8 cellular contexts compared by ENCODE assay signal in genomic region chr22:41446057-41446501, GRCh38. TPM values are rescaled to one million over a fixed set of nuclear protein-coding genes. Genes with fewer than 3 reads are reported as not detected.
DNase-seq lines count a peak whose midpoint lies in the region; ATAC-seq and TF ChIP-seq lines count a peak whose summit lies in the region.

No MANE protein-coding gene starts in this region.

- peak overlapping the region; percentile 99 for H3K9ac ChIP-seq in mesenchymal stem cell (ENCODE audit: low read length)

- peak overlapping the region; percentile 40 to 97 for H3K18ac ChIP-seq in mesenchymal stem cell (ENCODE audit: low read depth in 1 of 2, low read length in 2 of 2)

- no peak for TF ChIP-seq CTCF in GM06990 (IDR thresholded peaks at IDR 0.05; ENCODE audit: insufficient read depth, low read length, poor library complexity, severe bottlenecking)
- TF ChIP-seq CTCF in choroid plexus epithelial cell (conservative IDR thresholded peaks at IDR 0.05; ENCODE audit: low read depth, low read length), result no peak
- TF ChIP-seq CTCF in upper lobe of left lung (IDR thresholded peaks at IDR 0.05), result no peak

- H4K91ac ChIP-seq in mesenchymal stem cell (ENCODE audit: low read length), result no peak overlapping the region

- H2BK12ac ChIP-seq in mesenchymal stem cell (ENCODE audit: low read length in 2 of 2), result no peak overlapping the region

- peak overlapping the region; percentile 77 to 99 for H3K14ac ChIP-seq in mesenchymal stem cell (ENCODE audit: low read length in 2 of 2)

- H3K4me3 ChIP-seq in GM06990 (replicated peaks; ENCODE audit: low read depth, low read length) (peak overlapping the region; percentile 96), choroid plexus epithelial cell (ENCODE audit: low read depth, low read length) (peak overlapping the region; percentile 95), mesenchymal stem cell (ENCODE audit: insufficient read depth in 1 of 2, low read depth in 1 of 2, low read length in 2 of 2) (peak overlapping the region; percentile 93 to 99), upper lobe of left lung (peak overlapping the region; percentile 84 to 100 (median 90))

- no peaks in the 10 kb centered on the region for H3K9me3 ChIP-seq in mesenchymal stem cell (ENCODE audit: control insufficient read depth, low read length)
- H3K9me3 ChIP-seq in upper lobe of left lung, result no peaks in the 10 kb centered on the region

- DNase-seq in GM06990 (ENCODE audit: extremely low read depth, insufficient read length), result no peak
- peak; percentile 52 for DNase-seq in OCI-M1 (lab: John Stamatoyannopoulos, UW)
- peak; percentile 14 for DNase-seq in choroid plexus epithelial cell (ENCODE audit: low read depth)
- peak; percentile 18 for DNase-seq in mesenchymal stem cell
- DNase-seq in upper lobe of left lung, result peak in 1 of 2 donors; percentile 32
- no peak for DNase-seq in activated CD4-positive, CD25-positive, alpha-beta regulatory T cell (lab: John Stamatoyannopoulos, UW)
- DNase-seq in RKO (ENCODE audit: low spot score), result no peak

- H2AFZ ChIP-seq in mesenchymal stem cell (ENCODE audit: low read depth, low read length), result no peak overlapping the region

- no peaks in the 10 kb centered on the region for H3K79me1 ChIP-seq in mesenchymal stem cell (replicated peaks; ENCODE audit: low read length, poor library complexity, severe bottlenecking)

- 0% methylated on average over 17 of the region's 34 CpGs for WGBS in mesenchymal stem cell
- 0% methylated on average over 14 to 17 of the region's 34 CpGs for WGBS in upper lobe of left lung, 2 donors

- H2BK5ac ChIP-seq in mesenchymal stem cell (ENCODE audit: low read depth, low read length, poor library complexity, severe bottlenecking), result peak overlapping the region; percentile 22

- ATAC-seq in upper lobe of left lung (ENCODE audit: low FRiP score in 2 of 2), result no peak
- no peak for ATAC-seq in HG03342 (IDR thresholded peaks at IDR 0.05; ENCODE audit: unreplicated experiment)

- no peak for TF ChIP-seq EP300 in upper lobe of left lung (IDR thresholded peaks at IDR 0.05)

- peaks cover 2% of the 10 kb centered on the region; the same call in 1 of the 2 replicates for H3K36me3 ChIP-seq in GM06990 (ENCODE audit: control insufficient read depth, insufficient read depth, low read length)
- H3K36me3 ChIP-seq in mesenchymal stem cell (ENCODE audit: control insufficient read depth in 1 of 2, insufficient read depth in 2 of 2, low read depth in 1 of 2, low read length in 2 of 2), result peaks cover 7 to 9% of the 10 kb centered on the region in 2 experiments
- peaks cover 0 to 14% (median 5%) of the 10 kb centered on the region in 4 donors for H3K36me3 ChIP-seq in upper lobe of left lung

- peak overlapping the region; percentile 65 for H4K8ac ChIP-seq in mesenchymal stem cell (ENCODE audit: low read length)

- H3K4me1 ChIP-seq in mesenchymal stem cell (ENCODE audit: control insufficient read depth, insufficient read depth, low read depth, low read length) (peaks cover 7% of the 10 kb centered on the region), upper lobe of left lung (peaks cover 21 to 29% (median 25%) of the 10 kb centered on the region in 4 donors)

- TF ChIP-seq POLR2A in upper lobe of left lung (IDR thresholded peaks at IDR 0.05), result no peak

- H3K27me3 ChIP-seq in GM06990 (replicated peaks; ENCODE audit: control insufficient read depth, insufficient read depth, low read length) (no peaks in the 10 kb centered on the region), mesenchymal stem cell (ENCODE audit: control insufficient read depth in 1 of 2, insufficient read depth in 1 of 2, low read length in 2 of 2) (no peaks in the 10 kb centered on the region), upper lobe of left lung (no peaks in the 10 kb centered on the region)

- H2AK5ac ChIP-seq in mesenchymal stem cell (ENCODE audit: low read length, severe bottlenecking), result no peak overlapping the region

- H3K27ac ChIP-seq in mesenchymal stem cell (ENCODE audit: low read length, poor library complexity, severe bottlenecking), result peak overlapping the region; percentile 81
- peak overlapping the region; percentile 96 to 100 (median 96) for H3K27ac ChIP-seq in upper lobe of left lung

- peak overlapping the region; percentile 55 for H2BK15ac ChIP-seq in mesenchymal stem cell (ENCODE audit: low read depth, poor library complexity, severe bottlenecking)

- peak overlapping the region; percentile 89 for H3K4me2 ChIP-seq in mesenchymal stem cell (ENCODE audit: low read length, poor library complexity, severe bottlenecking)

- H3K23ac ChIP-seq in mesenchymal stem cell (ENCODE audit: low read length in 2 of 2), result peak overlapping the region in 1 of 2 experiments; percentile 85

- peak overlapping the region; percentile 81 for H2BK120ac ChIP-seq in mesenchymal stem cell (ENCODE audit: low read depth, low read length)

- peak overlapping the region; percentile 83 to 90 for H3K4ac ChIP-seq in mesenchymal stem cell (ENCODE audit: low read depth in 1 of 2, low read length in 2 of 2)

RNA-seq across cellular contexts. Expression of gene TOB2, which starts 0.5 kb away (rescaled TPM):
- 42.5 TPM for polyA plus RNA-seq in mesenchymal stem cell (2013, experiment 1 of 2)
- polyA plus RNA-seq in mesenchymal stem cell (2013, experiment 2 of 2), result 43.0 TPM
- total RNA-seq in upper lobe of left lung, result 10 to 100 TPM; 32.8 to 53.6 (median 50.1) TPM

RNA-seq across cellular contexts. Expression of gene PHF5A, which starts 22.4 kb away (rescaled TPM):
- 26.6 TPM for polyA plus RNA-seq in mesenchymal stem cell (2013, experiment 1 of 2)
- 26.3 TPM for polyA plus RNA-seq in mesenchymal stem cell (2013, experiment 2 of 2)
- total RNA-seq in upper lobe of left lung, result 10 to 100 TPM in 5 of 6 donors, 1 to 10 TPM in 1; 9.4 to 49.3 (median 31.2) TPM

RNA-seq across cellular contexts. Expression of gene ACO2, which starts 22.8 kb away (rescaled TPM):
- 46.6 TPM for polyA plus RNA-seq in mesenchymal stem cell (2013, experiment 1 of 2)
- polyA plus RNA-seq in mesenchymal stem cell (2013, experiment 2 of 2), result 46.8 TPM
- total RNA-seq in upper lobe of left lung, result 100 to 1,000 TPM in 1 of 6 donors, 10 to 100 TPM in 5; 51.3 to 102 (median 83.4) TPM

Comparison
In these comparisons a context has a peak if more than half of its experiments do, and no peak if none do; other contexts are left out.
1. DNase-seq: peak in OCI-M1 (single experiment), choroid plexus epithelial cell (single experiment) and mesenchymal stem cell (single experiment); none in GM06990 (single experiment), activated CD4-positive, CD25-positive, alpha-beta regulatory T cell (0 of 4) and RKO (single experiment).
2. Peak in every context shown above with its lines, with median percentiles within 50 percentile points of each other: H3K4me3 ChIP-seq.